ENCODE assay signal across 9 cellular contexts in genomic region chr6:56246544-56246940, GRCh38. TPM values are rescaled to one million over a fixed set of nuclear protein-coding genes. Genes with fewer than 3 reads are reported as not detected.
DNase-seq lines count a peak whose midpoint lies in the region; ATAC-seq and TF ChIP-seq lines count a peak whose summit lies in the region.
"Had no signal": no experiment of that assay in that cellular context is flagged by ENCODE, and none has a peak within 500 bp of the region (broad histone marks: within the 10 kb centered on the region; RNA-seq: fewer than 3 reads in every experiment).

No MANE protein-coding gene starts in this region.

- CTCF ChIA-PET in MCF 10A (lab: Yijun Ruan, JAX) = no interaction called here

- POLR2A ChIA-PET in MCF 10A (lab: Yijun Ruan, JAX) = interaction anchor here (0.6 kb wide), 1 partner anchor 120 kb away, joined by 3 read pairs; no protein-coding TSS in a partner anchor

- TF ChIP-seq CTCF in breast epithelium (IDR thresholded peaks at IDR 0.05) (no peak), MCF 10A (IDR thresholded peaks at IDR 0.05; ENCODE audit: unreplicated experiment) (no peak), fibroblast of villous mesenchyme (IDR thresholded peaks at IDR 0.05; ENCODE audit: insufficient read depth, low read depth, low read length) (no peak), nephron (IDR thresholded peaks at IDR 0.05; ENCODE audit: unreplicated experiment in 3 of 3) (no peak)

- H3K36me3 Mint-ChIP-seq in MCF 10A (ENCODE audit: insufficient read depth, unreplicated experiment) (no peaks in the 10 kb centered on the region), nephron (ENCODE audit: low read depth) (no peaks in the 10 kb centered on the region)

- H3K27ac ChIP-seq in breast epithelium = no peak overlapping the region
- peak overlapping the region; percentile 78 to 87 for H3K27ac ChIP-seq in aorta (ENCODE audit: low read depth in 1 of 2, low read length in 2 of 2)

- ATAC-seq in aorta (ENCODE audit: low FRiP score) = peak; percentile 31
- no peak for ATAC-seq in HG02884 (IDR thresholded peaks at IDR 0.05; ENCODE audit: unreplicated experiment)
- no peak for ATAC-seq in HG02623 (IDR thresholded peaks at IDR 0.05; ENCODE audit: unreplicated experiment)
- ATAC-seq in GM21576 (IDR thresholded peaks at IDR 0.05; ENCODE audit: unreplicated experiment) = no peak

- H3K27ac Mint-ChIP-seq in MCF 10A (ENCODE audit: low read depth, unreplicated experiment) (no peak overlapping the region), nephron (peak overlapping the region; percentile 85 to 95 (median 90))

- 5 to 6% methylated on average over 6 of the region's 6 CpGs for WGBS in aorta, 2 donors

- H3K27me3 Mint-ChIP-seq in MCF 10A (ENCODE audit: insufficient read depth, unreplicated experiment) (no peaks in the 10 kb centered on the region), nephron (ENCODE audit: low read depth) (peaks cover 4% of the 10 kb centered on the region)

- H3K4me1 Mint-ChIP-seq in MCF 10A (ENCODE audit: insufficient read depth, unreplicated experiment) (peaks cover 15% of the 10 kb centered on the region), nephron (peaks cover 56% of the 10 kb centered on the region)

- H3K36me3 ChIP-seq in breast epithelium (no peaks in the 10 kb centered on the region), aorta (ENCODE audit: control insufficient read depth in 1 of 2, insufficient read depth in 2 of 2, low read length in 1 of 2) (no peaks in the 10 kb centered on the region)

- H3K4me3 Mint-ChIP-seq in MCF 10A (ENCODE audit: unreplicated experiment) (no peak overlapping the region), nephron (peak overlapping the region; percentile 90 to 97 (median 95))

- no peak for TF ChIP-seq POLR2A in breast epithelium (IDR thresholded peaks at IDR 0.05)

- H3K9me3 Mint-ChIP-seq in MCF 10A (ENCODE audit: unreplicated experiment) = no peaks in the 10 kb centered on the region
- H3K9me3 Mint-ChIP-seq in nephron = no peaks in the 10 kb centered on the region

- no peaks in the 10 kb centered on the region for H3K27me3 ChIP-seq in breast epithelium
- H3K27me3 ChIP-seq in aorta (ENCODE audit: control insufficient read depth in 1 of 2, insufficient read depth in 2 of 2, low read length in 1 of 2) = no peaks in the 10 kb centered on the region

- H3K4me1 ChIP-seq in breast epithelium (no peaks in the 10 kb centered on the region), aorta (ENCODE audit: control insufficient read depth in 1 of 2, insufficient read depth in 2 of 2, low read length in 2 of 2) (peaks cover 0 to 7% of the 10 kb centered on the region in 2 donors)

- DNase-seq in breast epithelium (ENCODE audit: low spot score in 2 of 2) = no peak
- DNase-seq in MCF 10A (ENCODE audit: unreplicated experiment) = no peak
- no peak for DNase-seq in fibroblast of villous mesenchyme (ENCODE audit: low read depth)
- DNase-seq in aorta = no peak

- H3K4me3 ChIP-seq in breast epithelium = peak overlapping the region; percentile 40 to 66 (median 43)
- peak overlapping the region; percentile 59 for H3K4me3 ChIP-seq in fibroblast of villous mesenchyme (ENCODE audit: low read depth, low read length)
- peak overlapping the region; percentile 65 to 80 for H3K4me3 ChIP-seq in aorta (ENCODE audit: low read length in 2 of 2)

- BruUV-seq in MCF 10A (replicated peaks; lab: Mats Ljungman, UMichigan) = no TSS peak

- intact Hi-C loops in breast epithelium (cut with DNase I; ENCODE audit: low total_unique reads) (no loop called here), MCF 10A (cut with micrococcal nuclease) (no loop called here), aorta (cut with DNase I) (loop anchor here (10.0 kb wide), 2 partner anchors 152 to 172 kb away; no protein-coding TSS in a partner anchor)

- H3K9me3 ChIP-seq in breast epithelium (no peaks in the 10 kb centered on the region), aorta (ENCODE audit: control insufficient read depth, low read length) (no peaks in the 10 kb centered on the region)

RNA-seq across cellular contexts. Expression of gene COL21A1, which starts 0.8 kb away (rescaled TPM):
- 1 to 10 TPM in 2 of 3 donors, under 1 TPM in 1; 0.80 to 2.9 (median 1.5) TPM for total RNA-seq in breast epithelium
- 1.8 and 5.4 TPM in 2 replicates for total RNA-seq in MCF 10A (2022)
- total RNA-seq in fibroblast of villous mesenchyme = under 0.01 and 0.64 TPM in 2 replicates
- 10 to 100 TPM; 22.5 to 39.3 TPM for total RNA-seq in aorta
- polyA plus RNA-seq in aorta = 10 to 100 TPM; 22.9 to 67.0 TPM
- total RNA-seq: mononuclear cell had no signal

Comparison
In these comparisons a context has a peak if more than half of its experiments do, and no peak if none do; other contexts are left out.
1. H3K27ac ChIP-seq: peak in aorta (2 of 2); none in breast epithelium (0 of 2).
2. intact Hi-C loops: an anchor here in aorta (10.0 kb wide); none called in breast epithelium and MCF 10A.
3. Peak in every context shown above with its lines, with median percentiles within 50 percentile points of each other: H3K4me3 ChIP-seq.